Comparison of ENCODE assay signal across 28 cellular contexts in the genomic region with DNA sequence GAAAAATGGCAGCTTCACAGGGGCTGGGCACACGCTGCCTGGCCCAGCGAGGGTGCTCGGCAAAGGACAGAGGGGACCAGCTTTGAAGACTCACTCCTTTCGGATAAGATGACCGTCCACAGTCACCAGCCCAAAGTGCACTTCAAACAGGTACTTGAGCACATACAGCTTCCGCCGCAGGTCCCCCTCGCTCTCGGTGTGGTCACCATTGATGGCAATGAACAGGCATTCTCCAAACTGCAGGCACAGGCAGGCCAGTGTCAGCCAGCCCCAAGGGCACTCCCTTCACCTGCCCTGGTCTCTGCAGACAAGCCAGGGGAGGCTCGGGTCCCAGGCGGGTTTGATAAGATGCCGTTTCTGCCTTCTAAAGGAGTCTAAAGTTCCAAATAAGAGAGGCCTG.
"Had no signal": no experiment of that assay in that cellular context is flagged by ENCODE, and none has a peak within 500 bp of the region (broad histone marks: within the 10 kb centered on the region; RNA-seq: fewer than 3 reads in every experiment).

No MANE protein-coding gene starts in this region.

- H3K4me3 ChIP-seq: adrenal gland, body of pancreas, esophagus squamous epithelium, gastroesophageal sphincter had no signal

- ATAC-seq: activated CD4-positive, alpha-beta T cell treated with anti-CD3 and anti-CD28 coated beads for 36 hours; activated CD8-positive, alpha-beta memory T cell treated with anti-CD3 and anti-CD28 coated beads, Interleukin-2, amount 10 ng/mL, durations not matched to agents 7 days and 5 days; activated CD8-positive, alpha-beta T cell treated with anti-CD3 and anti-CD28 coated beads, Interleukin-2, amount 10 ng/mL, durations not matched to agents 7 days and 5 days; activated naive CD8-positive, alpha-beta T cell treated with anti-CD3 and anti-CD28 coated beads, Interleukin-2, amount 50 U/mL, for 24 hours; body of pancreas; effector memory CD8-positive, alpha-beta T cell; gastroesophageal sphincter had no signal

- DNase-seq: activated CD4-positive, alpha-beta memory T cell treated with anti-CD3 and anti-CD28 coated beads for 36 hours; activated CD4-positive, alpha-beta T cell treated with anti-CD3 and anti-CD28 coated beads for 36 hours; activated CD4-positive, alpha-beta T cell treated with anti-CD3 and anti-CD28 coated beads, Interleukin-2, amount 10 ng/mL, durations not matched to agents 24 days and 14 days; activated CD4-positive, CD25-positive, alpha-beta regulatory T cell; activated CD4-positive, CD25-positive, alpha-beta regulatory T cell treated with anti-CD3 and anti-CD28 coated beads, Interleukin-2, amount 50 U/mL, for 72 hours; activated CD8-positive, alpha-beta memory T cell treated with anti-CD3 and anti-CD28 coated beads, Interleukin-2, amount 10 ng/mL, durations not matched to agents 7 days and 5 days; activated CD8-positive, alpha-beta memory T cell treated with anti-CD3 and anti-CD28 coated beads, Interleukin-2, amount 50 U/mL, for 4 hours; activated effector memory CD4-positive, alpha-beta T cell treated with anti-CD3 and anti-CD28 coated beads, Interleukin-2, amount 50 U/mL, for 16 hours; activated naive CD4-positive, alpha-beta T cell treated with anti-CD3 and anti-CD28 coated beads for 36 hours; activated naive CD8-positive, alpha-beta T cell treated with anti-CD3 and anti-CD28 coated beads for 36 hours; activated naive CD8-positive, alpha-beta T cell treated with anti-CD3 and anti-CD28 coated beads, Interleukin-2, amount 50 U/mL, for 24 hours; activated T-cell treated with anti-CD3 and anti-CD28 coated beads, Interleukin-2, amount 50 U/mL, for 1 hour; activated T-cell treated with anti-CD3 and anti-CD28 coated beads, Interleukin-2, amount 50 U/mL, for 48 hours; adrenal gland; amygdala; aorta; body of pancreas; caudate nucleus; cortex of kidney; dermis blood vessel endothelial cell; effector CD4-positive, alpha-beta T cell; effector memory CD8-positive, alpha-beta T cell; esophagus squamous epithelium; foreskin melanocyte; T-helper 2 cell had no signal

- H3K27me3 ChIP-seq: adrenal gland, body of pancreas, esophagus squamous epithelium, gastroesophageal sphincter had no signal

- H3K4me1 ChIP-seq: body of pancreas, esophagus squamous epithelium, gastroesophageal sphincter had no signal

- H3K27ac ChIP-seq: adrenal gland, body of pancreas, epithelial cell of prostate, esophagus squamous epithelium, gastroesophageal sphincter had no signal

- H3K9me3 ChIP-seq: adrenal gland, body of pancreas, esophagus squamous epithelium had no signal
